In the genomic region with DNA sequence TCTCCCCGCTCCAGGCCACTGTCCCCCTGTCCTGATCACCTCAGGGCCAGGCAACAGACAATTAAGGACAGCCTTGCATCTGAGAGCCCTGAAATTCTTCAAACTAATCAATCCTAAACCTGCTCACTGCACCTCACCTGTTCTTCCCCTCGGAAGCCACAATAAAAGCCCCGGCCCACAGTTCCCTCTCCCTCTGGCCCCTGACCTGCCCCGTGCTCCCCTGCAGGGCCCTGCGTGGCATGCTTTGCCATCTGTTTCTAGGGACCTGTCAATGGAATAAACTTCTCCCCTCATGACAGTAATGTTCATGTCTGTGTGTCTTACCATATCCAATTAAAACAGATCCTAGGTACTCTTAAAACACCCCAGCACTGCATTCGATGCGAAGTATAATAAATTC, we compare ENCODE assay signal across 21 cellular contexts. TPM values are rescaled to one million over a fixed set of nuclear protein-coding genes. Genes with fewer than 3 reads are reported as not detected.
DNase-seq lines count a peak whose midpoint lies in the region; ATAC-seq and TF ChIP-seq lines count a peak whose summit lies in the region.
"Had no signal": no experiment of that assay in that cellular context is flagged by ENCODE, and none has a peak within 500 bp of the region (broad histone marks: within the 10 kb centered on the region; RNA-seq: fewer than 3 reads in every experiment).

No MANE protein-coding gene starts in this region.

- H3K4me3 Mint-ChIP-seq in CD14-positive monocyte (no peak overlapping the region), glutamatergic neuron (ENCODE audit: unreplicated experiment) (no peak overlapping the region), Calu3 (ENCODE audit: low read depth, unreplicated experiment) (no peak overlapping the region)
- H3K4me3 Mint-ChIP-seq: B cell had no signal

- peak overlapping the region in 4 of 7 donors; percentile 74 to 95 (median 80) for H3K27ac Mint-ChIP-seq in CD14-positive monocyte
- no peak overlapping the region for H3K27ac Mint-ChIP-seq in glutamatergic neuron (ENCODE audit: unreplicated experiment)
- H3K27ac Mint-ChIP-seq in Calu3 (ENCODE audit: unreplicated experiment), result no peak overlapping the region
- H3K27ac Mint-ChIP-seq: B cell had no signal

- peak overlapping the region in 3 of 4 donors; percentile 69 to 86 (median 78) for H3K27ac ChIP-seq in gastrocnemius medialis
- H3K27ac ChIP-seq: GM23248, RWPE1 had no signal

- H3K4me1 ChIP-seq in gastrocnemius medialis, result peaks cover 33 to 60% of the 10 kb centered on the region in 2 donors

- no peaks in the 10 kb centered on the region for H3K27me3 ChIP-seq in gastrocnemius medialis

- no peaks in the 10 kb centered on the region for H3K9me3 ChIP-seq in gastrocnemius medialis
- H3K9me3 ChIP-seq: HAP-1 had no signal

- H3K27me3 Mint-ChIP-seq in CD14-positive monocyte (ENCODE audit: low read depth in 3 of 3), result peaks cover 0 to 2% (median 2%) of the 10 kb centered on the region in 3 donors
- H3K27me3 Mint-ChIP-seq in glutamatergic neuron (ENCODE audit: unreplicated experiment), result peaks cover 6% of the 10 kb centered on the region
- H3K27me3 Mint-ChIP-seq in Calu3 (ENCODE audit: unreplicated experiment), result no peaks in the 10 kb centered on the region
- H3K27me3 Mint-ChIP-seq: B cell had no signal

- intact Hi-C loops in CD14-positive monocyte (cut with micrococcal nuclease) (no loop called here), gastrocnemius medialis (cut with DNase I; ENCODE audit: low total_unique reads) (no loop called here), Calu3 (cut with micrococcal nuclease; ENCODE audit: unreplicated experiment) (no loop called here)

- peaks cover 73% of the 10 kb centered on the region for H3K4me1 Mint-ChIP-seq in CD14-positive monocyte
- peaks cover 33% of the 10 kb centered on the region for H3K4me1 Mint-ChIP-seq in glutamatergic neuron (ENCODE audit: low read depth, unreplicated experiment)
- peaks cover 21% of the 10 kb centered on the region for H3K4me1 Mint-ChIP-seq in Calu3 (ENCODE audit: low read depth, unreplicated experiment)

- H3K4me3 ChIP-seq in gastrocnemius medialis, result no peak overlapping the region
- H3K4me3 ChIP-seq: GM23248, HAP-1 had no signal

- no peak for DNase-seq in CD14-positive monocyte (ENCODE audit: low spot score)
- peak; percentile 69 for DNase-seq in NCI-H82 (lab: John Stamatoyannopoulos, UW)
- DNase-seq in glutamatergic neuron, result peak; percentile 1
- no peak for DNase-seq in gastrocnemius medialis
- no peak for DNase-seq in Calu3
- DNase-seq in ureter (ENCODE audit: low spot score), result no peak
- DNase-seq in activated CD8-positive, alpha-beta memory T cell treated with anti-CD3 and anti-CD28 coated beads for 24 hours, result no peak
- no peak for DNase-seq in activated CD8-positive, alpha-beta memory T cell treated with anti-CD3 and anti-CD28 coated beads, Interleukin-2, amount 50 U/mL, for 4 hours
- DNase-seq: DMS79; KG1; NCI-H1092 treated with DMSO at 0.1 percent for 48 hours; NCI-H1436 treated with DMSO at 0.1 percent for 48 hours; NCI-H2029; NCI-H2227 treated with DMSO at 0.1 percent for 48 hours; NCI-H510A; NK-92 treated with Interleukin-12 subunit alpha and Interleukin-12 subunit beta, amount 100 ng/mL, for 24 hours; SIG-M5 had no signal

- H3K36me3 Mint-ChIP-seq in CD14-positive monocyte (peaks cover 3 to 8% of the 10 kb centered on the region in 2 donors), glutamatergic neuron (ENCODE audit: unreplicated experiment) (no peaks in the 10 kb centered on the region), Calu3 (ENCODE audit: insufficient read depth, unreplicated experiment) (no peaks in the 10 kb centered on the region)

- ATAC-seq in gastrocnemius medialis, result no peak

- in situ Hi-C loops in gastrocnemius medialis (cut with MboI; ENCODE audit: low sequenced_read_pairs in 4 of 4), result no loop called here

- no peaks in the 10 kb centered on the region for H3K36me3 ChIP-seq in gastrocnemius medialis
- H3K36me3 ChIP-seq: HAP-1 had no signal

- TF ChIP-seq CTCF in CD14-positive monocyte (IDR thresholded peaks at IDR 0.05) (no peak), glutamatergic neuron (IDR thresholded peaks at IDR 0.05; ENCODE audit: partially characterized antibody, unreplicated experiment) (no peak), gastrocnemius medialis (IDR thresholded peaks at IDR 0.05 in 4 of 5, conservative IDR thresholded peaks at IDR 0.05 in 1 of 5) (no peak), Calu3 (IDR thresholded peaks at IDR 0.05; ENCODE audit: unreplicated experiment) (no peak)

- CTCF ChIA-PET in Calu3 (lab: Charles Lee), result no interaction called here

- no TSS peak for BruUV-seq in Calu3 (replicated peaks; lab: Mats Ljungman, UMichigan)

- no peak for TF ChIP-seq POLR2A in gastrocnemius medialis (IDR thresholded peaks at IDR 0.05)

- H3K9me3 Mint-ChIP-seq in CD14-positive monocyte (peaks cover 0 to 4% (median 0%) of the 10 kb centered on the region in 7 donors), glutamatergic neuron (ENCODE audit: unreplicated experiment) (no peaks in the 10 kb centered on the region), Calu3 (ENCODE audit: low read depth, unreplicated experiment) (no peaks in the 10 kb centered on the region)

RNA-seq across cellular contexts. Expression of a gene that starts 58.8 kb away (rescaled TPM):
- 100 to 1,000 TPM; 107 to 118 TPM for polyA plus RNA-seq in CD14-positive monocyte
- total RNA-seq in glutamatergic neuron (ENCODE audit: unreplicated experiment) (35.0 TPM), gastrocnemius medialis (10 to 100 TPM; 22.9 to 37.5 (median 30.1) TPM), Calu3 (2022) (25.1 and 27.2 TPM in 2 replicates), ureter (20.7 TPM)

Comparison
In these comparisons a context has a peak if more than half of its experiments do, and no peak if none do; other contexts are left out.
1. DNase-seq: peak in NCI-H82 (single experiment) and glutamatergic neuron (single experiment); none in CD14-positive monocyte (single experiment), gastrocnemius medialis (0 of 2), Calu3 (single experiment), ureter (single experiment), activated CD8-positive, alpha-beta memory T cell treated with anti-CD3 and anti-CD28 coated beads for 24 hours (single experiment) and activated CD8-positive, alpha-beta memory T cell treated with anti-CD3 and anti-CD28 coated beads, Interleukin-2, amount 50 U/mL, for 4 hours (single experiment).
2. H3K27ac Mint-ChIP-seq: peak in CD14-positive monocyte (4 of 7); none in glutamatergic neuron (single experiment) and Calu3 (single experiment).